In genomic region chr9:93316726-93317494, GRCh38 we compare ENCODE assay signal across 21 cellular contexts.
DNase-seq lines count a peak whose midpoint lies in the region; ATAC-seq and TF ChIP-seq lines count a peak whose summit lies in the region.
"Had no signal": no experiment of that assay in that cellular context is flagged by ENCODE, and none has a peak within 500 bp of the region (broad histone marks: within the 10 kb centered on the region; RNA-seq: fewer than 3 reads in every experiment).

No MANE protein-coding gene starts in this region.

- H3K4me2 ChIP-seq in GM23338, result no peak overlapping the region

- DNase-seq in activated CD8-positive, alpha-beta memory T cell treated with anti-CD3 and anti-CD28 coated beads, Interleukin-2, amount 10 ng/mL, durations not matched to agents 7 days and 5 days, result peak; percentile 31
- no peak for DNase-seq in activated CD8-positive, alpha-beta memory T cell treated with anti-CD3 and anti-CD28 coated beads, Interleukin-2, amount 50 U/mL, for 48 hours
- DNase-seq in GM23338 (ENCODE audit: low spot score) (no peak), lower lobe of right lung (peak; percentile 36), COLO668 (lab: John Stamatoyannopoulos, UW; ENCODE audit: unreplicated experiment) (no peak), middle frontal gyrus (ENCODE audit: extremely low spot score, low spot score) (no peak)
- DNase-seq in stimulated activated CD8-positive, alpha-beta memory T cell treated with anti-CD3 and anti-CD28 coated beads, Interleukin-4, amount 100 ng/mL, for 48 hours, result peak; percentile 19
- DNase-seq: BE2C; CD4-positive, alpha-beta memory T cell; DMS53; EL; GOT3; KG1; MV-4-11; NCI-H1417; NCI-H187; NCI-H2107; NCI-H226; PC-3; RPMI8226; SIG-M5 had no signal

- no peak for TF ChIP-seq CTCF in GM23338 (conservative IDR thresholded peaks at IDR 0.05; ENCODE audit: low read depth in 2 of 2)
- no peak for TF ChIP-seq CTCF in lower lobe of right lung (IDR thresholded peaks at IDR 0.05)

- no peaks in the 10 kb centered on the region for H4K20me1 ChIP-seq in GM23338 (replicated peaks; ENCODE audit: insufficient read depth)

- H3K4me1 ChIP-seq in GM23338 (ENCODE audit: insufficient read depth) (no peaks in the 10 kb centered on the region), lower lobe of right lung (peaks cover 6% of the 10 kb centered on the region)
- H3K4me1 ChIP-seq: BE2C had no signal

- no peaks in the 10 kb centered on the region for H3K79me2 ChIP-seq in GM23338 (replicated peaks; ENCODE audit: insufficient read depth)

- no peaks in the 10 kb centered on the region for H3K27me3 ChIP-seq in GM23338 (ENCODE audit: insufficient read depth)
- H3K27me3 ChIP-seq in lower lobe of right lung (ENCODE audit: low read depth), result no peaks in the 10 kb centered on the region
- H3K27me3 ChIP-seq: BE2C had no signal

- intact Hi-C loops in lower lobe of right lung (cut with DNase I), result no loop called here

- H3K9me2 ChIP-seq in GM23338 (ENCODE audit: insufficient read depth), result no peaks in the 10 kb centered on the region

- H3K36me3 ChIP-seq in GM23338 (ENCODE audit: insufficient read depth) (no peaks in the 10 kb centered on the region; the same call in 1 of the 2 replicates), lower lobe of right lung (no peaks in the 10 kb centered on the region)
- H3K36me3 ChIP-seq: BE2C had no signal

- H3K9me3 ChIP-seq in lower lobe of right lung, result no peaks in the 10 kb centered on the region
- H3K9me3 ChIP-seq: BE2C had no signal

- H3K27me3 Mint-ChIP-seq in activated CD8-positive, alpha-beta memory T cell treated with anti-CD3 and anti-CD28 coated beads, Interleukin-2, amount 10 ng/mL, durations not matched to agents 7 days and 5 days, result peaks cover 42% of the 10 kb centered on the region
- H3K27me3 Mint-ChIP-seq in GM23338 (ENCODE audit: insufficient read depth, low read depth, poor library complexity), result peaks cover 9% of the 10 kb centered on the region

- H2AFZ ChIP-seq in GM23338, result no peak overlapping the region

- ATAC-seq in activated CD8-positive, alpha-beta memory T cell treated with anti-CD3 and anti-CD28 coated beads, Interleukin-2, amount 10 ng/mL, durations not matched to agents 7 days and 5 days, result no peak
- ATAC-seq in GM23338, result no peak
- ATAC-seq in lower lobe of right lung, result no peak
- ATAC-seq: PC-3 had no signal

- H3K36me3 Mint-ChIP-seq in activated CD8-positive, alpha-beta memory T cell treated with anti-CD3 and anti-CD28 coated beads, Interleukin-2, amount 10 ng/mL, durations not matched to agents 7 days and 5 days, result no peaks in the 10 kb centered on the region
- H3K36me3 Mint-ChIP-seq in GM23338 (ENCODE audit: low read depth), result peaks cover 36% of the 10 kb centered on the region
- H3K36me3 Mint-ChIP-seq: CD4-positive, alpha-beta memory T cell had no signal

- no peak overlapping the region for H3K4me3 Mint-ChIP-seq in activated CD8-positive, alpha-beta memory T cell treated with anti-CD3 and anti-CD28 coated beads, Interleukin-2, amount 10 ng/mL, durations not matched to agents 7 days and 5 days
- no peak overlapping the region for H3K4me3 Mint-ChIP-seq in GM23338

- H3K4me3 ChIP-seq in GM23338, result no peak overlapping the region
- H3K4me3 ChIP-seq in lower lobe of right lung, result no peak overlapping the region

- no peak overlapping the region for H3K27ac ChIP-seq in GM23338 (ENCODE audit: low read depth)
- H3K27ac ChIP-seq in lower lobe of right lung, result no peak overlapping the region

- H3K4me1 Mint-ChIP-seq in activated CD8-positive, alpha-beta memory T cell treated with anti-CD3 and anti-CD28 coated beads, Interleukin-2, amount 10 ng/mL, durations not matched to agents 7 days and 5 days, result peaks cover 20% of the 10 kb centered on the region
- peaks cover 6% of the 10 kb centered on the region for H3K4me1 Mint-ChIP-seq in GM23338

- H3K9me3 Mint-ChIP-seq in activated CD8-positive, alpha-beta memory T cell treated with anti-CD3 and anti-CD28 coated beads, Interleukin-2, amount 10 ng/mL, durations not matched to agents 7 days and 5 days (ENCODE audit: low read depth), result no peaks in the 10 kb centered on the region
- peaks cover 8% of the 10 kb centered on the region; the same call in 2 of the 3 replicates for H3K9me3 Mint-ChIP-seq in GM23338
- H3K9me3 Mint-ChIP-seq: CD4-positive, alpha-beta memory T cell had no signal

- CTCF ChIA-PET in activated CD8-positive, alpha-beta memory T cell treated with anti-CD3 and anti-CD28 coated beads, Interleukin-2, amount 10 ng/mL, durations not matched to agents 7 days and 5 days (lab: Charles Lee), result no interaction called here

- H3F3A ChIP-seq in GM23338 (replicated peaks; ENCODE audit: low read depth), result no peaks in the 10 kb centered on the region

- no peak overlapping the region for H3K27ac Mint-ChIP-seq in activated CD8-positive, alpha-beta memory T cell treated with anti-CD3 and anti-CD28 coated beads, Interleukin-2, amount 10 ng/mL, durations not matched to agents 7 days and 5 days
- no peak overlapping the region for H3K27ac Mint-ChIP-seq in GM23338
- H3K27ac Mint-ChIP-seq: CD4-positive, alpha-beta memory T cell had no signal

TF ChIP-seq in GM23338, 12 proteins besides CTCF, POLR2A, EP300 and RAD21:
- TF ChIP-seq POLR2AphosphoS5 (IDR thresholded peaks at IDR 0.05; ENCODE audit: low read depth), result 0 out of 2 replicates have a peak, but pooled peaks have one; percentile 28
- TF ChIP-seq, protein P1, sequence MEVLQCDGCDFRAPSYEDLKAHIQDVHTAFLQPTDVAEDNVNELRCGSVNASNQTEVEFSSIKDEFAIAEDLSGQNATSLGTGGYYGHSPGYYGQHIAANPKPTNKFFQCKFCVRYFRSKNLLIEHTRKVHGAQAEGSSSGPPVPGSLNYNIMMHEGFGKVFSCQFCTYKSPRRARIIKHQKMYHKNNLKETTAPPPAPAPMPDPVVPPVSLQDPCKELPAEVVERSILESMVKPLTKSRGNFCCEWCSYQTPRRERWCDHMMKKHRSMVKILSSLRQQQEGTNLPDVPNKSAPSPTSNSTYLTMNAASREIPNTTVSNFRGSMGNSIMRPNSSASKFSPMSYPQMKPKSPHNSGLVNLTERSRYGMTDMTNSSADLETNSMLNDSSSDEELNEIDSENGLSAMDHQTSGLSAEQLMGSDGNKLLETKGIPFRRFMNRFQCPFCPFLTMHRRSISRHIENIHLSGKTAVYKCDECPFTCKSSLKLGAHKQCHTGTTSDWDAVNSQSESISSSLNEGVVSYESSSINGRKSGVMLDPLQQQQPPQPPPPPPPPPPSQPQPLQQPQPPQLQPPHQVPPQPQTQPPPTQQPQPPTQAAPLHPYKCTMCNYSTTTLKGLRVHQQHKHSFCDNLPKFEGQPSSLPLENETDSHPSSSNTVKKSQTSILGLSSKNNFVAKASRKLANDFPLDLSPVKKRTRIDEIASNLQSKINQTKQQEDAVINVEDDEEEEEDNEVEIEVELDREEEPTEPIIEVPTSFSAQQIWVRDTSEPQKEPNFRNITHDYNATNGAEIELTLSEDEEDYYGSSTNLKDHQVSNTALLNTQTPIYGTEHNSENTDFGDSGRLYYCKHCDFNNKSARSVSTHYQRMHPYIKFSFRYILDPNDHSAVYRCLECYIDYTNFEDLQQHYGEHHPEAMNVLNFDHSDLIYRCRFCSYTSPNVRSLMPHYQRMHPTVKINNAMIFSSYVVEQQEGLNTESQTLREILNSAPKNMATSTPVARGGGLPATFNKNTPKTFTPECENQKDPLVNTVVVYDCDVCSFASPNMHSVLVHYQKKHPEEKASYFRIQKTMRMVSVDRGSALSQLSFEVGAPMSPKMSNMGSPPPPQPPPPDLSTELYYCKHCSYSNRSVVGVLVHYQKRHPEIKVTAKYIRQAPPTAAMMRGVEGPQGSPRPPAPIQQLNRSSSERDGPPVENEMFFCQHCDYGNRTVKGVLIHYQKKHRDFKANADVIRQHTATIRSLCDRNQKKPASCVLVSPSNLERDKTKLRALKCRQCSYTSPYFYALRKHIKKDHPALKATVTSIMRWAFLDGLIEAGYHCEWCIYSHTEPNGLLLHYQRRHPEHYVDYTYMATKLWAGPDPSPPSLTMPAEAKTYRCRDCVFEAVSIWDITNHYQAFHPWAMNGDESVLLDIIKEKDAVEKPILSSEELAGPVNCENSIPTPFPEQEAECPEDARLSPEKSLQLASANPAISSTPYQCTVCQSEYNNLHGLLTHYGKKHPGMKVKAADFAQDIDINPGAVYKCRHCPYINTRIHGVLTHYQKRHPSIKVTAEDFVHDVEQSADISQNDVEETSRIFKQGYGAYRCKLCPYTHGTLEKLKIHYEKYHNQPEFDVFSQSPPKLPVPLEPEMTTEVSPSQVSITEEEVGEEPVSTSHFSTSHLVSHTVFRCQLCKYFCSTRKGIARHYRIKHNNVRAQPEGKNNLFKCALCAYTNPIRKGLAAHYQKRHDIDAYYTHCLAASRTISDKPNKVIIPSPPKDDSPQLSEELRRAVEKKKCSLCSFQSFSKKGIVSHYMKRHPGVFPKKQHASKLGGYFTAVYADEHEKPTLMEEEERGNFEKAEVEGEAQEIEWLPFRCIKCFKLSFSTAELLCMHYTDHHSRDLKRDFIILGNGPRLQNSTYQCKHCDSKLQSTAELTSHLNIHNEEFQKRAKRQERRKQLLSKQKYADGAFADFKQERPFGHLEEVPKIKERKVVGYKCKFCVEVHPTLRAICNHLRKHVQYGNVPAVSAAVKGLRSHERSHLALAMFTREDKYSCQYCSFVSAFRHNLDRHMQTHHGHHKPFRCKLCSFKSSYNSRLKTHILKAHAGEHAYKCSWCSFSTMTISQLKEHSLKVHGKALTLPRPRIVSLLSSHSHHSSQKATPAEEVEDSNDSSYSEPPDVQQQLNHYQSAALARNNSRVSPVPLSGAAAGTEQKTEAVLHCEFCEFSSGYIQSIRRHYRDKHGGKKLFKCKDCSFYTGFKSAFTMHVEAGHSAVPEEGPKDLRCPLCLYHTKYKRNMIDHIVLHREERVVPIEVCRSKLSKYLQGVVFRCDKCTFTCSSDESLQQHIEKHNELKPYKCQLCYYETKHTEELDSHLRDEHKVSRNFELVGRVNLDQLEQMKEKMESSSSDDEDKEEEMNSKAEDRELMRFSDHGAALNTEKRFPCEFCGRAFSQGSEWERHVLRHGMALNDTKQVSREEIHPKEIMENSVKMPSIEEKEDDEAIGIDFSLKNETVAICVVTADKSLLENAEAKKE (CRISPR knock-in tag; IDR thresholded peaks at IDR 0.05), result no peak
TF ChIP-seq in GM23338: peak in this region for 1.

Comparison
In these comparisons a context has a peak if more than half of its experiments do, and no peak if none do; other contexts are left out.
1. DNase-seq: peak in activated CD8-positive, alpha-beta memory T cell treated with anti-CD3 and anti-CD28 coated beads, Interleukin-2, amount 10 ng/mL, durations not matched to agents 7 days and 5 days (single experiment), lower lobe of right lung (single experiment) and stimulated activated CD8-positive, alpha-beta memory T cell treated with anti-CD3 and anti-CD28 coated beads, Interleukin-4, amount 100 ng/mL, for 48 hours (single experiment); none in activated CD8-positive, alpha-beta memory T cell treated with anti-CD3 and anti-CD28 coated beads, Interleukin-2, amount 50 U/mL, for 48 hours (single experiment), GM23338 (single experiment), COLO668 (single experiment) and middle frontal gyrus (single experiment).